Comparison of ENCODE assay signal across 8 cellular contexts in the genomic region with DNA sequence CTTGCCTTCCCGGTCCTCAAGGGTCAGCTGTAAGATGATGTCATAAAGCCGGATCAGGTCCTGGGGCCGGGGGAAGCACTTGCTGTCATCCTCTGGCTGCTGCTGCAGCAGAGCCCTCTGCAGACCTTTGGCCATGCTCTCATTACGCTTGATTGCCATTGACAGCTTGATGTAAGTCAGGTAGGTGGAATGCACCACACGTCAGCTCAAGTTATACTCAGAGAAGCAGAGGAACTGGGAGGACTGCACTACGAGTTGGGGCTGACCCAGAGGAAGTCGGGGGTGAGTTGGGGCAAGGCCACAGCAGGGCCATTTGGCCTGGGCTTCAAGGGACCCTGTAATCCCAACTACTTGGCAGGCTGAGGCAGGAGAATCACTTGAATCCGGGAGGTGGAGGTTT. TPM values are rescaled to one million over a fixed set of nuclear protein-coding genes. Genes with fewer than 3 reads are reported as not detected.
"Had no signal": no experiment of that assay in that cellular context is flagged by ENCODE, and none has a peak within 500 bp of the region (broad histone marks: within the 10 kb centered on the region; RNA-seq: fewer than 3 reads in every experiment).

No MANE protein-coding gene starts in this region.

RNA-seq across cellular contexts. Expression of gene LGALS9B, which starts 50.8 kb away (rescaled TPM):
- total RNA-seq: activated CD4-positive, alpha-beta memory T cell treated with anti-CD3 and anti-CD28 coated beads, Interleukin-2, amount 10 ng/mL, durations not matched to agents 7 days and 5 days; activated CD4-positive, alpha-beta T cell treated with anti-CD3 and anti-CD28 coated beads for 36 hours; activated T-helper 2 cell treated with anti-CD3 and anti-CD28 coated beads, Interferon-gamma antibody, Interleukin-2, Interleukin-4, amounts not matched to agents 10 μg/mL and 5 μg/mL and 100 μg/mL, durations not matched to agents 14 hours and 24 hours and 36 hours; ascending aorta; cardiac muscle cell; T-helper 1 cell treated with Interleukin-12 subunit alpha and Interleukin-12 subunit beta and Interleukin-4 antibody, amounts not matched to agents 30 ng/mL and 1 ng/mL, for 36 hours; T-helper 17 cell; WTC11 had no signal
